8 cellular contexts compared by ENCODE assay signal in genomic region chr14:50116986-50117385, GRCh38. TPM values are rescaled to one million over a fixed set of nuclear protein-coding genes. Genes with fewer than 3 reads are reported as not detected.
A peak's percentile ranks its signal among the peaks of the same experiment; 100 is the strongest.
DNase-seq lines count a peak whose midpoint lies in the region; ATAC-seq, FAIRE-seq and TF ChIP-seq lines count a peak whose summit lies in the region.

No MANE protein-coding gene starts in this region.

- no peak for DNase-seq in heart left ventricle
- no peak for DNase-seq in left cardiac atrium
- DNase-seq in astrocyte (ENCODE audit: low read depth) = no peak
- DNase-seq in mesothelial cell of epicardium (ENCODE audit: low spot score in 2 of 2, unreplicated experiment in 2 of 2) = no peak
- DNase-seq in vagina (ENCODE audit: extremely low spot score in 2 of 2) = no peak
- no peak for DNase-seq in DMS53 (lab: John Stamatoyannopoulos, UW)

- no peak for ATAC-seq in heart left ventricle
- ATAC-seq in left cardiac atrium = no peak
- no peak for ATAC-seq in HG02610 (IDR thresholded peaks at IDR 0.05; ENCODE audit: unreplicated experiment)
- ATAC-seq in esophagus mucosa = no peak

- H3K4me1 Mint-ChIP-seq in astrocyte (ENCODE audit: low read depth, unreplicated experiment) = peaks cover 2% of the 10 kb centered on the region
- H3K4me1 Mint-ChIP-seq in mesothelial cell of epicardium = peaks cover 24% of the 10 kb centered on the region

- no peak for TF ChIP-seq POLR2A in heart left ventricle (IDR thresholded peaks at IDR 0.05)
- TF ChIP-seq POLR2A in vagina (IDR thresholded peaks at IDR 0.05) = no peak

- WGBS in heart left ventricle, 4 donors = 14 to 23% (median 20%) methylated on average over 2 of the region's 2 CpGs

- H3K27ac Mint-ChIP-seq in astrocyte (ENCODE audit: unreplicated experiment) (peak overlapping the region; percentile 79), mesothelial cell of epicardium (peak overlapping the region; percentile 96)

- peaks cover 4% of the 10 kb centered on the region for H4K20me1 ChIP-seq in astrocyte (ENCODE audit: insufficient read depth, low read length)

- H3K27me3 ChIP-seq in heart left ventricle (no peaks in the 10 kb centered on the region), astrocyte (ENCODE audit: insufficient read depth, low read length) (no peaks in the 10 kb centered on the region), vagina (no peaks in the 10 kb centered on the region)

- intact Hi-C loops in heart left ventricle (cut with DNase I) = loop anchor here in 2 of 10 donors (2.0 to 5.0 kb wide), 4 partner anchors 115 to 482 kb away; partner anchors contain the start of genes SOS2 (in 2 of the 2), DNAAF2 (in 1 of the 2) and MAP4K5 (in 1 of the 2)
- intact Hi-C loops in left cardiac atrium (cut with DNase I) = loop anchor here in 1 of 2 donors (5.0 kb wide), 1 partner anchor 255 kb away; no protein-coding TSS in a partner anchor
- intact Hi-C loops in vagina (cut with DNase I) = loop anchor here (10.0 kb wide), 2 partner anchors 52 to 252 kb away; no protein-coding TSS in a partner anchor

- H3K79me2 ChIP-seq in astrocyte (ENCODE audit: insufficient read depth, low read length) = peaks cover 33% of the 10 kb centered on the region

- peak overlapping the region; percentile 86 for H3K4me2 ChIP-seq in astrocyte (ENCODE audit: low read length)

- no peak for TF ChIP-seq CTCF in heart left ventricle (IDR thresholded peaks at IDR 0.05)
- TF ChIP-seq CTCF in astrocyte (IDR thresholded peaks at IDR 0.05; ENCODE audit: insufficient read depth, low read depth, low read length) = no peak
- no peak for TF ChIP-seq CTCF in mesothelial cell of epicardium (IDR thresholded peaks at IDR 0.05; ENCODE audit: unreplicated experiment)
- TF ChIP-seq CTCF in vagina (IDR thresholded peaks at IDR 0.05) = no peak

- peaks cover 9% of the 10 kb centered on the region for H3K36me3 Mint-ChIP-seq in astrocyte (ENCODE audit: low read depth, unreplicated experiment)
- H3K36me3 Mint-ChIP-seq in mesothelial cell of epicardium = peaks cover 18% of the 10 kb centered on the region

- H3K36me3 ChIP-seq in heart left ventricle (peaks cover 0 to 69% (median 45%) of the 10 kb centered on the region in 9 donors), astrocyte (ENCODE audit: insufficient read depth, low read length) (peaks cover 31% of the 10 kb centered on the region), vagina (peaks cover 2 to 17% of the 10 kb centered on the region in 2 donors)

- H3K9me3 ChIP-seq in heart left ventricle = no peaks in the 10 kb centered on the region
- no peaks in the 10 kb centered on the region for H3K9me3 ChIP-seq in astrocyte (ENCODE audit: insufficient read depth, low read depth, low read length)
- no peaks in the 10 kb centered on the region for H3K9me3 ChIP-seq in vagina

- peak overlapping the region; percentile 92 for H3K9ac ChIP-seq in astrocyte (ENCODE audit: low read length)

- H3K27me3 Mint-ChIP-seq in astrocyte (ENCODE audit: low read depth, unreplicated experiment) (no peaks in the 10 kb centered on the region), mesothelial cell of epicardium (ENCODE audit: low read depth) (no peaks in the 10 kb centered on the region)

- H3K27ac ChIP-seq in heart left ventricle = peak overlapping the region; percentile 66 to 90 (median 82)
- peak overlapping the region; percentile 73 for H3K27ac ChIP-seq in astrocyte (ENCODE audit: low read depth, low read length)
- H3K27ac ChIP-seq in vagina = peak overlapping the region; percentile 94

- peaks cover 0 to 22% (median 14%) of the 10 kb centered on the region in 12 donors for H3K4me1 ChIP-seq in heart left ventricle
- H3K4me1 ChIP-seq in astrocyte (ENCODE audit: insufficient read depth, low read length) = peaks cover 10% of the 10 kb centered on the region
- H3K4me1 ChIP-seq in vagina = peaks cover 23% of the 10 kb centered on the region

- H3K9me3 Mint-ChIP-seq in astrocyte (ENCODE audit: unreplicated experiment) (no peaks in the 10 kb centered on the region), mesothelial cell of epicardium (no peaks in the 10 kb centered on the region)

- peak overlapping the region; percentile 83 for H2AFZ ChIP-seq in astrocyte (ENCODE audit: low read depth, low read length)

- H3K4me3 ChIP-seq in heart left ventricle = peak overlapping the region in 11 of 12 donors; percentile 68 to 87 (median 72)
- H3K4me3 ChIP-seq in astrocyte (ENCODE audit: insufficient read depth, low read depth, low read length) = peak overlapping the region; percentile 93
- H3K4me3 ChIP-seq in vagina = peak overlapping the region; percentile 78 to 92

- peak overlapping the region; percentile 97 for H3K4me3 Mint-ChIP-seq in astrocyte (ENCODE audit: unreplicated experiment)
- peak overlapping the region; percentile 97 for H3K4me3 Mint-ChIP-seq in mesothelial cell of epicardium

- no peak for FAIRE-seq in astrocyte (lab: Jason Lieb, UNC)

RNA-seq across cellular contexts. Expression of gene VCPKMT, which starts 0.6 kb away (rescaled TPM):
- total RNA-seq in heart left ventricle = 1 to 10 TPM in 8 of 9 donors, under 1 TPM in 1; 0.95 to 4.9 (median 2.9) TPM
- polyA plus RNA-seq in heart left ventricle = 1 to 10 TPM; 4.1 to 7.1 TPM
- total RNA-seq in left cardiac atrium = 1 to 10 TPM; 3.1 to 5.0 TPM
- 8.0 and 11.9 TPM in 2 replicates for total RNA-seq in astrocyte
- 12.9 to 15.6 TPM (median 14.0 TPM) in 3 replicates for total RNA-seq in mesothelial cell of epicardium
- total RNA-seq in vagina = 2.5 TPM
- 5.3 TPM for total RNA-seq in esophagus mucosa
